ENCODE assay signal across 9 cellular contexts in genomic region chr3:111676177-111677021, GRCh38. TPM values are rescaled to one million over a fixed set of nuclear protein-coding genes. Genes with fewer than 3 reads are reported as not detected.
DNase-seq lines count a peak whose midpoint lies in the region; ATAC-seq, FAIRE-seq and TF ChIP-seq lines count a peak whose summit lies in the region.
"Had no signal": no experiment of that assay in that cellular context is flagged by ENCODE, and none has a peak within 500 bp of the region (broad histone marks: within the 10 kb centered on the region; RNA-seq: fewer than 3 reads in every experiment).

No MANE protein-coding gene starts in this region.

- no peak overlapping the region for H3K4me3 ChIP-seq in bronchial epithelial cell (ENCODE audit: low read depth, low read length)
- no peak overlapping the region for H3K4me3 ChIP-seq in parathyroid adenoma (ENCODE audit: low read depth, low read length)
- no peak overlapping the region for H3K4me3 ChIP-seq in testis

- no peak overlapping the region for H3K9ac ChIP-seq in parathyroid adenoma

- H3K9me3 ChIP-seq in parathyroid adenoma (ENCODE audit: control insufficient read depth, low read length), result no peaks in the 10 kb centered on the region
- no peaks in the 10 kb centered on the region for H3K9me3 ChIP-seq in testis

- no peak for TF ChIP-seq CTCF in bronchial epithelial cell (IDR thresholded peaks at IDR 0.05; ENCODE audit: insufficient read depth, low read length, severe bottlenecking)
- no peak for TF ChIP-seq CTCF in parathyroid adenoma (IDR thresholded peaks at IDR 0.05)
- no peak for TF ChIP-seq CTCF in testis (IDR thresholded peaks at IDR 0.05)

- ATAC-seq in GM19324 (IDR thresholded peaks at IDR 0.05; ENCODE audit: low FRiP score, unreplicated experiment), result no peak
- no peak for ATAC-seq in HG02970 (IDR thresholded peaks at IDR 0.05; ENCODE audit: low FRiP score, unreplicated experiment)

- 64 to 65% methylated on average over 8 of the region's 8 CpGs for WGBS in testis, 2 donors

- no peaks in the 10 kb centered on the region for H3K79me2 ChIP-seq in parathyroid adenoma

- peaks cover 3% of the 10 kb centered on the region for H3K4me1 ChIP-seq in parathyroid adenoma
- no peaks in the 10 kb centered on the region for H3K4me1 ChIP-seq in testis

- TF ChIP-seq POLR2A in testis (IDR thresholded peaks at IDR 0.05), result no peak

- H2AFZ ChIP-seq in parathyroid adenoma, result peak overlapping the region; percentile 57

- H3K27ac ChIP-seq in parathyroid adenoma (no peak overlapping the region), testis (no peak overlapping the region)

- no peaks in the 10 kb centered on the region for H3K36me3 ChIP-seq in bronchial epithelial cell (ENCODE audit: control insufficient read depth, insufficient read depth, low read length)
- H3K36me3 ChIP-seq in parathyroid adenoma (ENCODE audit: control insufficient read depth, insufficient read depth, low read length), result no peaks in the 10 kb centered on the region
- H3K36me3 ChIP-seq in testis (ENCODE audit: low read depth, missing control alignments), result no peaks in the 10 kb centered on the region

- no peak for DNase-seq in GM19239 (ENCODE audit: insufficient read length, low spot score)
- peak; percentile 62 for DNase-seq in NCI-H146 (lab: John Stamatoyannopoulos, UW)
- peak; percentile 99 for DNase-seq in bronchial epithelial cell (ENCODE audit: low read depth)
- DNase-seq in testis, result no peak
- DNase-seq in DMS153 treated with DMSO at 0.1 percent for 48 hours (lab: John Stamatoyannopoulos, UW; ENCODE audit: unreplicated experiment), result no peak

- peak; percentile 82 for FAIRE-seq in GM19239 (lab: Jason Lieb, UNC)
- FAIRE-seq in bronchial epithelial cell (lab: Jason Lieb, UNC), result peak; percentile 93
- FAIRE-seq: islet of Langerhans had no signal

- no peaks in the 10 kb centered on the region for H3K27me3 ChIP-seq in bronchial epithelial cell (ENCODE audit: control insufficient read depth, insufficient read depth, low read length)
- H3K27me3 ChIP-seq in parathyroid adenoma (ENCODE audit: control insufficient read depth, insufficient read depth, low read length), result no peaks in the 10 kb centered on the region
- no peaks in the 10 kb centered on the region for H3K27me3 ChIP-seq in testis

- intact Hi-C loops in testis (cut with DNase I; ENCODE audit: low total_unique reads), result no loop called here

- H3K4me2 ChIP-seq in parathyroid adenoma (ENCODE audit: low read length), result no peak overlapping the region

RNA-seq across cellular contexts. Expression of gene PLCXD2, which starts 1.9 kb away (rescaled TPM):
- total RNA-seq in bronchial epithelial cell (12.1 and 30.5 TPM in 2 replicates), testis (1 to 10 TPM; 2.7 to 2.9 TPM)
- 5.2 TPM for polyA plus RNA-seq in testis (ENCODE audit: insufficient read depth, low read depth, low replicate concordance)

Comparison
In these comparisons a context has a peak if more than half of its experiments do, and no peak if none do; other contexts are left out.
1. DNase-seq: peak in NCI-H146 (single experiment) and bronchial epithelial cell (single experiment); none in GM19239 (single experiment), testis (single experiment) and DMS153 treated with DMSO at 0.1 percent for 48 hours (single experiment).